Comparison of ENCODE assay signal across 8 cellular contexts in genomic region chr17:67386965-67387551, GRCh38. TPM values are rescaled to one million over a fixed set of nuclear protein-coding genes. Genes with fewer than 3 reads are reported as not detected.
DNase-seq lines count a peak whose midpoint lies in the region; ATAC-seq and TF ChIP-seq lines count a peak whose summit lies in the region.

No MANE protein-coding gene starts in this region.

- H3K36me3 Mint-ChIP-seq in naive thymus-derived CD8-positive, alpha-beta T cell = peaks cover 0 to 33% (median 6%) of the 10 kb centered on the region in 3 donors
- no peaks in the 10 kb centered on the region for H3K36me3 Mint-ChIP-seq in type B pancreatic cell

- TF ChIP-seq CTCF in dorsolateral prefrontal cortex (IDR thresholded peaks at IDR 0.05 in 54 of 56, conservative IDR thresholded peaks at IDR 0.05 in 2 of 56; ENCODE audit: low read depth in 1 of 56, partially characterized antibody in 56 of 56) (peak; percentile 38 to 76 (median 64)), type B pancreatic cell (conservative IDR thresholded peaks at IDR 0.05) (peak; percentile 92), coronary artery (IDR thresholded peaks at IDR 0.05) (no peak)

- H3K9me3 Mint-ChIP-seq in naive thymus-derived CD8-positive, alpha-beta T cell = no peaks in the 10 kb centered on the region
- no peaks in the 10 kb centered on the region for H3K9me3 Mint-ChIP-seq in type B pancreatic cell

- H3K4me3 ChIP-seq in dorsolateral prefrontal cortex (no peak overlapping the region), coronary artery (no peak overlapping the region)

- ATAC-seq in naive thymus-derived CD8-positive, alpha-beta T cell = peak in 1 of 2 donors; percentile 14

- DNase-seq in NCI-H446 (lab: John Stamatoyannopoulos, UW) (peak; percentile 23 to 38), NCI-H446 treated with DMSO at 0.1 percent for 48 hours (lab: John Stamatoyannopoulos, UW) (no peak), NCI-H1694 treated with DMSO at 0.1 percent for 48 hours (lab: John Stamatoyannopoulos, UW) (peak; percentile 46), dorsolateral prefrontal cortex (peak in 5 of 10 donors; percentile 15 to 53 (median 43)), type B pancreatic cell (ENCODE audit: extremely low spot score, unreplicated experiment) (no peak), coronary artery (ENCODE audit: low spot score) (no peak)
- peak; percentile 68 for DNase-seq in activated CD4-positive, alpha-beta T cell treated with anti-CD3 and anti-CD28 coated beads for 24 hours (ENCODE audit: low read depth in 2 of 2)
- peak in 6 of 10 donors; percentile 36 to 77 (median 44) for DNase-seq in naive thymus-derived CD8-positive, alpha-beta T cell

- POLR2A ChIA-PET in naive thymus-derived CD8-positive, alpha-beta T cell (lab: Charles Lee) = interaction anchor here (0.7 to 5.5 kb wide), 10 partner anchors 8 to 88 kb away, joined by 3 to 61 read pairs (median 4); partner anchors contain the start of gene PITPNC1

- peak overlapping the region in 8 of 10 donors; percentile 2 to 57 (median 44) for H3K4me3 Mint-ChIP-seq in naive thymus-derived CD8-positive, alpha-beta T cell
- H3K4me3 Mint-ChIP-seq in type B pancreatic cell = no peak overlapping the region

- peak overlapping the region; percentile 86 to 98 (median 92) for H3K27ac Mint-ChIP-seq in naive thymus-derived CD8-positive, alpha-beta T cell
- H3K27ac Mint-ChIP-seq in type B pancreatic cell = no peak overlapping the region

- intact Hi-C loops in dorsolateral prefrontal cortex (cut with DNase I) = no loop called here

- H3K27me3 ChIP-seq in dorsolateral prefrontal cortex = no peaks in the 10 kb centered on the region

- H3K4me1 Mint-ChIP-seq in naive thymus-derived CD8-positive, alpha-beta T cell = peaks cover 34 to 91% (median 78%) of the 10 kb centered on the region in 4 donors
- H3K4me1 Mint-ChIP-seq in type B pancreatic cell (ENCODE audit: unreplicated experiment) = peaks cover 15% of the 10 kb centered on the region

- no peaks in the 10 kb centered on the region for H3K27me3 Mint-ChIP-seq in naive thymus-derived CD8-positive, alpha-beta T cell
- no peaks in the 10 kb centered on the region for H3K27me3 Mint-ChIP-seq in type B pancreatic cell

- H3K27ac ChIP-seq in dorsolateral prefrontal cortex (peak overlapping the region in 24 of 59 donors; percentile 2 to 96 (median 48)), coronary artery (no peak overlapping the region)

RNA-seq across cellular contexts. Expression of gene PITPNC1, which starts 10.0 kb away (rescaled TPM):
- total RNA-seq in dorsolateral prefrontal cortex = 100 to 1,000 TPM in 15 of 120 experiments, 10 to 100 TPM in 105; 38.9 to 154 (median 76.7) TPM
- total RNA-seq in naive thymus-derived CD8-positive, alpha-beta T cell = 100 to 1,000 TPM; 128 to 133 TPM
- polyA plus RNA-seq in naive thymus-derived CD8-positive, alpha-beta T cell = 100 to 1,000 TPM; 119 to 159 (median 125) TPM
- total RNA-seq in type B pancreatic cell (ENCODE audit: low replicate concordance) = 13.0 and 18.7 TPM in 2 replicates

RNA-seq across cellular contexts. Expression of gene PSMD12, which starts 20.7 kb away (rescaled TPM):
- total RNA-seq in dorsolateral prefrontal cortex (10 to 100 TPM; 32.9 to 84.7 (median 64.1) TPM), type B pancreatic cell (ENCODE audit: low replicate concordance) (43.2 and 52.3 TPM in 2 replicates)
- 10 to 100 TPM; 44.6 to 45.4 TPM for total RNA-seq in naive thymus-derived CD8-positive, alpha-beta T cell
- polyA plus RNA-seq in naive thymus-derived CD8-positive, alpha-beta T cell = 10 to 100 TPM; 32.0 to 33.0 (median 32.5) TPM

Comparison
In these comparisons a context has a peak if more than half of its experiments do, and no peak if none do; other contexts are left out.
1. DNase-seq: peak in NCI-H446 (2 of 2), NCI-H1694 treated with DMSO at 0.1 percent for 48 hours (single experiment), activated CD4-positive, alpha-beta T cell treated with anti-CD3 and anti-CD28 coated beads for 24 hours (2 of 2) and naive thymus-derived CD8-positive, alpha-beta T cell (6 of 10); none in NCI-H446 treated with DMSO at 0.1 percent for 48 hours (single experiment), type B pancreatic cell (single experiment) and coronary artery (single experiment).